ENCODE assay signal across 28 cellular contexts in genomic region chr21:42595281-42596187, GRCh38.
"Had no signal": no experiment of that assay in that cellular context is flagged by ENCODE, and none has a peak within 500 bp of the region (broad histone marks: within the 10 kb centered on the region; RNA-seq: fewer than 3 reads in every experiment).

No MANE protein-coding gene starts in this region.

- H3K4me1 ChIP-seq: adrenal gland had no signal

- H3K9me3 Mint-ChIP-seq: activated naive CD4-positive, alpha-beta T cell treated with anti-CD3 and anti-CD28 coated beads for 36 hours; activated naive CD8-positive, alpha-beta T cell treated with anti-CD3 and anti-CD28 coated beads for 36 hours; activated T-cell treated with anti-CD3 and anti-CD28 coated beads, Interleukin-2, amount 50 U/mL, for 72 hours; naive thymus-derived CD4-positive, alpha-beta T cell; T-helper 2 cell treated with Interferon-gamma antibody and Interleukin-4, amounts not matched to agents 5 μg/mL and 100 μg/mL, for 36 hours had no signal

- H3K36me3 ChIP-seq: adrenal gland, cardiac muscle cell, spleen, tibial nerve had no signal

- H3K4me3 ChIP-seq: adrenal gland, body of pancreas, cardiac muscle cell, coronary artery, spleen, tibial nerve had no signal

- H3K27ac ChIP-seq: adrenal gland, body of pancreas, cardiac muscle cell, coronary artery, dorsolateral prefrontal cortex, parathyroid adenoma, spleen, tibial nerve had no signal

- ATAC-seq: activated CD4-positive, alpha-beta T cell treated with anti-CD3 and anti-CD28 coated beads for 36 hours; activated T-cell treated with anti-CD3 and anti-CD28 coated beads, Interleukin-2, amount 50 U/mL, for 72 hours; body of pancreas; left cardiac atrium; naive thymus-derived CD4-positive, alpha-beta T cell; right cardiac atrium had no signal

- H3K9ac ChIP-seq: parathyroid adenoma had no signal

- H3K4me3 Mint-ChIP-seq: activated CD4-positive, alpha-beta T cell treated with anti-CD3 and anti-CD28 coated beads for 36 hours; activated naive CD4-positive, alpha-beta T cell treated with anti-CD3 and anti-CD28 coated beads for 36 hours; activated naive CD8-positive, alpha-beta T cell treated with anti-CD3 and anti-CD28 coated beads for 36 hours; activated T-cell treated with anti-CD3 and anti-CD28 coated beads, Interleukin-2, amount 50 U/mL, for 72 hours; naive thymus-derived CD4-positive, alpha-beta T cell; T-helper 2 cell treated with Interferon-gamma antibody and Interleukin-4, amounts not matched to agents 5 μg/mL and 100 μg/mL, for 36 hours had no signal

- H3K27me3 Mint-ChIP-seq: activated naive CD8-positive, alpha-beta T cell treated with anti-CD3 and anti-CD28 coated beads for 36 hours; naive thymus-derived CD4-positive, alpha-beta T cell had no signal

- DNase-seq: activated CD4-positive, alpha-beta T cell treated with anti-CD3 and anti-CD28 coated beads for 36 hours; activated CD4-positive, CD25-positive, alpha-beta regulatory T cell; activated naive CD4-positive, alpha-beta T cell treated with anti-CD3 and anti-CD28 coated beads for 36 hours; activated naive CD8-positive, alpha-beta T cell treated with anti-CD3 and anti-CD28 coated beads for 36 hours; activated T-cell treated with anti-CD3 and anti-CD28 coated beads, Interleukin-2, amount 50 U/mL, for 72 hours; aorta; body of pancreas; cerebellar nuclear complex; effector memory CD4-positive, alpha-beta T cell; left cardiac atrium; mammary epithelial cell; midbrain; naive thymus-derived CD4-positive, alpha-beta T cell; nucleus accumbens; right cardiac atrium; spleen; stimulated activated CD4-positive, alpha-beta T cell treated with anti-CD3 and anti-CD28 coated beads, Interleukin-2, amount 100 ng/mL, for 48 hours; stimulated activated naive CD4-positive, alpha-beta T cell treated with Interleukin-2 at 50 U/mL for 16 hours; T-helper 1 cell had no signal

- FAIRE-seq: frontal cortex, islet of Langerhans had no signal

- H3K36me3 Mint-ChIP-seq: activated naive CD8-positive, alpha-beta T cell treated with anti-CD3 and anti-CD28 coated beads for 36 hours had no signal

- H3K27ac Mint-ChIP-seq: activated CD4-positive, alpha-beta T cell treated with anti-CD3 and anti-CD28 coated beads for 36 hours; activated naive CD4-positive, alpha-beta T cell treated with anti-CD3 and anti-CD28 coated beads for 36 hours; activated naive CD8-positive, alpha-beta T cell treated with anti-CD3 and anti-CD28 coated beads for 36 hours; activated T-cell treated with anti-CD3 and anti-CD28 coated beads, Interleukin-2, amount 50 U/mL, for 72 hours; T-helper 2 cell treated with Interferon-gamma antibody and Interleukin-4, amounts not matched to agents 5 μg/mL and 100 μg/mL, for 36 hours had no signal

- H3K9me3 ChIP-seq: adrenal gland, body of pancreas had no signal
